8 cellular contexts compared by ENCODE assay signal in genomic region chr3:50519471-50520089, GRCh38.
DNase-seq lines count a peak whose midpoint lies in the region; ATAC-seq and TF ChIP-seq lines count a peak whose summit lies in the region.

No MANE protein-coding gene starts in this region.

- no peak for ATAC-seq in HG03045 (IDR thresholded peaks at IDR 0.05; ENCODE audit: unreplicated experiment)

- no peak overlapping the region for H2AFZ ChIP-seq in MM.1S (ENCODE audit: low read length)

- TF ChIP-seq CTCF in MM.1S (IDR thresholded peaks at IDR 0.05; ENCODE audit: low read length), result peak; percentile 89
- peak; percentile 96 for TF ChIP-seq CTCF in astrocyte of the cerebellum (IDR thresholded peaks at IDR 0.05; ENCODE audit: low read depth, low read length, missing control alignments)

- no peaks in the 10 kb centered on the region for H3K9me3 ChIP-seq in MM.1S (replicated peaks; ENCODE audit: insufficient read depth, low read length)

- no peaks in the 10 kb centered on the region for H3K36me3 ChIP-seq in MM.1S (replicated peaks; ENCODE audit: insufficient read depth, low read length)

- H3K4me1 ChIP-seq in MM.1S (ENCODE audit: low read length), result no peaks in the 10 kb centered on the region

- H3K9ac ChIP-seq in MM.1S (ENCODE audit: low read length), result no peak overlapping the region

- H3K27ac ChIP-seq in MM.1S (ENCODE audit: low read length), result no peak overlapping the region

- no peaks in the 10 kb centered on the region for H3K9me2 ChIP-seq in MM.1S (replicated peaks; ENCODE audit: insufficient read depth, low read length)

- no peak overlapping the region for H3K4me2 ChIP-seq in MM.1S (ENCODE audit: low read depth, low read length)

- H3K79me2 ChIP-seq in MM.1S (ENCODE audit: low read length), result no peaks in the 10 kb centered on the region

- H3F3A ChIP-seq in MM.1S (ENCODE audit: insufficient read depth, low read length), result no peaks in the 10 kb centered on the region

- in situ Hi-C loops in astrocyte of the cerebellum (cut with HindIII; ENCODE audit: low sequenced_read_pairs), result no loop called here

- peaks cover 81% of the 10 kb centered on the region for H3K27me3 ChIP-seq in MM.1S (replicated peaks; ENCODE audit: insufficient read depth, low read length)

- no peaks in the 10 kb centered on the region for H4K20me1 ChIP-seq in MM.1S (ENCODE audit: insufficient read depth, low read length)

- DNase-seq in NCI-H1417 (lab: John Stamatoyannopoulos, UW) (peak; percentile 41 to 73 (median 52)), NCI-H1417 treated with DMSO at 0.1 percent for 48 hours (lab: John Stamatoyannopoulos, UW) (no peak), MM.1S (peak; percentile 54), T-helper 22 cell (ENCODE audit: low read depth) (peak; percentile 44), astrocyte of the cerebellum (ENCODE audit: low read depth) (no peak), inferior parietal cortex (ENCODE audit: extremely low spot score) (peak; percentile 47)
- peak; percentile 83 to 84 for DNase-seq in stimulated activated CD4-positive, alpha-beta T cell treated with anti-CD3 and anti-CD28 coated beads, Interleukin-2, amount 100 ng/mL, for 24 hours

- H3K4me3 ChIP-seq in MM.1S (ENCODE audit: low read length), result no peak overlapping the region
- no peak overlapping the region for H3K4me3 ChIP-seq in astrocyte of the cerebellum (ENCODE audit: low read depth, low read length)

Comparison
In these comparisons a context has a peak if more than half of its experiments do, and no peak if none do; other contexts are left out.
1. DNase-seq: peak in NCI-H1417 (3 of 3), MM.1S (single experiment), T-helper 22 cell (single experiment), inferior parietal cortex (single experiment) and stimulated activated CD4-positive, alpha-beta T cell treated with anti-CD3 and anti-CD28 coated beads, Interleukin-2, amount 100 ng/mL, for 24 hours (2 of 2); none in NCI-H1417 treated with DMSO at 0.1 percent for 48 hours (single experiment) and astrocyte of the cerebellum (single experiment).